Comparison of ENCODE assay signal across 8 cellular contexts in genomic region chr6:33297956-33298772, GRCh38. TPM values are rescaled to one million over a fixed set of nuclear protein-coding genes. Genes with fewer than 3 reads are reported as not detected.
DNase-seq lines count a peak whose midpoint lies in the region; TF ChIP-seq lines count a peak whose summit lies in the region.

No MANE protein-coding gene starts in this region.

- TF ChIP-seq CTCF in 22Rv1 (IDR thresholded peaks at IDR 0.05) (no peak), NB4 (IDR thresholded peaks at IDR 0.05; ENCODE audit: low read depth, low read length) (no peak), lower leg skin (IDR thresholded peaks at IDR 0.05) (no peak)

- intact Hi-C loops in lower leg skin (cut with DNase I; ENCODE audit: low total_unique reads): no loop called here

- WGBS in lower leg skin, 2 donors: 1% methylated on average over 41 to 42 of the region's 42 CpGs

- H3K4me3 ChIP-seq in NB4 (ENCODE audit: low read depth, low read length) (peak overlapping the region; percentile 83), lower leg skin (ENCODE audit: low read depth, poor library complexity, severe bottlenecking) (peak overlapping the region; percentile 76)

- TF ChIP-seq POLR2A in NB4 (IDR thresholded peaks at IDR 0.05; ENCODE audit: extremely low read depth, insufficient read length) (peak; percentile 35), lower leg skin (IDR thresholded peaks at IDR 0.05) (no peak)

- H3K27ac ChIP-seq in 22Rv1: peak overlapping the region; percentile 98

- DNase-seq in GM04503 (ENCODE audit: low read depth): peak; percentile 81
- DNase-seq in NB4 (ENCODE audit: low read depth): peak; percentile 83
- DNase-seq in activated CD4-positive, alpha-beta T cell treated with anti-CD3 and anti-CD28 coated beads for 4 hours: peak; percentile 51 to 53
- DNase-seq in effector CD4-positive, alpha-beta T cell: peak; percentile 56
- DNase-seq in lower leg skin (ENCODE audit: low spot score in 2 of 2): peak; percentile 90 to 94
- peak; percentile 55 for DNase-seq in stimulated activated naive CD4-positive, alpha-beta T cell treated with Interleukin-2 at 50 U/mL for 16 hours (lab: John Stamatoyannopoulos, UW)
- DNase-seq in NCI-H1694 (lab: John Stamatoyannopoulos, UW): no peak

RNA-seq across cellular contexts. Expression of gene RGL2, which starts 0.6 kb away (rescaled TPM):
- total RNA-seq in lower leg skin: 10 to 100 TPM; 79.7 to 95.3 (median 84.4) TPM

RNA-seq across cellular contexts. Expression of gene PFDN6, which starts 8.8 kb away (rescaled TPM):
- 10 to 100 TPM; 22.6 to 36.3 (median 35.3) TPM for total RNA-seq in lower leg skin

RNA-seq across cellular contexts. Expression of gene WDR46, which starts 9.1 kb away (rescaled TPM):
- total RNA-seq in lower leg skin: 10 to 100 TPM; 38.4 to 57.2 (median 47.0) TPM

RNA-seq across cellular contexts. Expression of gene TAPBP, which starts 15.7 kb away (rescaled TPM):
- total RNA-seq in lower leg skin: 100 to 1,000 TPM in 1 of 4 donors, 10 to 100 TPM in 3; 80.3 to 122 (median 92.0) TPM

RNA-seq across cellular contexts. Expression of gene ZBTB22, which starts 19.4 kb away (rescaled TPM):
- 10 to 100 TPM; 25.0 to 53.7 (median 35.8) TPM for total RNA-seq in lower leg skin
